Comparison of ENCODE assay signal across 15 cellular contexts in the genomic region with DNA sequence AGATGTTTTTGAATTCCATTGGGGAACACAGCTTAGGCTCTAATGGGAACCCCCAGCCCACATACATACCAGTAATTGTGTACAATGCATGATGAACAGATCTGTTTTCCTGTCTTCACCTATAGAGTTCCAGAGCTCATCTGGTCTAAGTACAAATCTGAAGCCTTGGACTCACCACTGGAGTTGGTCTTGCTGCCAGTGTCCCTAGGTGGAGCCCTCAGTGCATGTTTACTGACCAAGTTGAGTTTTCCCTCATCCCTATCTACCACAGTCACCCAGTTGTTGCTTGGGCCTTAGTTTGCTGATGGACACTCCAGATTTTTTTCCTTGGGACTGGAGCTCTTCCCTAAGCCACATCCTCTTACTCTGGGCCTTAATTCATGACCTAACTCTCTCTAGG.
DNase-seq lines count a peak whose midpoint lies in the region; ATAC-seq, FAIRE-seq and TF ChIP-seq lines count a peak whose summit lies in the region.
"Had no signal": no experiment of that assay in that cellular context is flagged by ENCODE, and none has a peak within 500 bp of the region (broad histone marks: within the 10 kb centered on the region; RNA-seq: fewer than 3 reads in every experiment).

No MANE protein-coding gene starts in this region.

- H2AK5ac ChIP-seq in H1 (ENCODE audit: low read depth, low read length) = no peak overlapping the region

- no peak overlapping the region for H2BK15ac ChIP-seq in H1 (ENCODE audit: low read length)

- CTCF ChIA-PET in H1 (lab: Charles Lee; ENCODE audit: partially characterized antibody) = interaction anchor here (0.6 to 0.9 kb wide), 6 partner anchors 31 to 208 kb away, joined by 3 to 4 read pairs (median 4); no protein-coding TSS in a partner anchor

- no peak overlapping the region for H2BK5ac ChIP-seq in H1 (ENCODE audit: low read depth, low read length)

- peaks cover 14% of the 10 kb centered on the region for H3K4me1 Mint-ChIP-seq in chondrocyte (ENCODE audit: low read depth)

- TF ChIP-seq POLR2A in H1 (IDR thresholded peaks at IDR 0.05; ENCODE audit: control extremely low read depth in 1 of 2, low read depth in 2 of 2, low read length in 2 of 2) (no peak), transverse colon (IDR thresholded peaks at IDR 0.05) (no peak)

- H4K8ac ChIP-seq in H1 (ENCODE audit: extremely low read depth, insufficient read depth, low read length) = no peak overlapping the region

- H2BK20ac ChIP-seq in H1 (ENCODE audit: low read length) = no peak overlapping the region

- no peak overlapping the region for H3K27ac Mint-ChIP-seq in chondrocyte (ENCODE audit: unreplicated experiment)
- H3K27ac Mint-ChIP-seq: memory B cell had no signal

- H3K36me3 ChIP-seq in OCI-LY3 (replicated peaks; ENCODE audit: low read depth, low read length) (no peaks in the 10 kb centered on the region), H1 (ENCODE audit: control insufficient read depth in 2 of 4, insufficient read depth in 4 of 4, low read length in 3 of 4) (no peaks in the 10 kb centered on the region), transverse colon (no peaks in the 10 kb centered on the region)
- H3K36me3 ChIP-seq: spleen had no signal

- peaks cover 10% of the 10 kb centered on the region for H3K4me1 ChIP-seq in OCI-LY3 (ENCODE audit: low read length)
- no peaks in the 10 kb centered on the region for H3K4me1 ChIP-seq in H1 (replicated peaks in 1 of 4; ENCODE audit: control insufficient read depth in 3 of 4, insufficient read depth in 4 of 4, low read length in 3 of 4)
- no peaks in the 10 kb centered on the region for H3K4me1 ChIP-seq in transverse colon

- H3K9ac ChIP-seq in OCI-LY3 (ENCODE audit: low read length) (no peak overlapping the region), H1 (replicated peaks in 1 of 4; ENCODE audit: extremely low read depth in 1 of 4, low read depth in 3 of 4, low read length in 3 of 4) (no peak overlapping the region)

- no peaks in the 10 kb centered on the region for H3K27me3 ChIP-seq in OCI-LY3 (ENCODE audit: low read depth, low read length)
- no peaks in the 10 kb centered on the region for H3K27me3 ChIP-seq in H1 (replicated peaks in 1 of 4; ENCODE audit: control insufficient read depth in 3 of 4, extremely low read depth in 1 of 4, insufficient read depth in 3 of 4, low read length in 3 of 4)
- H3K27me3 ChIP-seq in transverse colon = no peaks in the 10 kb centered on the region
- H3K27me3 ChIP-seq: spleen had no signal

- H3K14ac ChIP-seq in H1 (ENCODE audit: insufficient read length) = no peak overlapping the region

- H3K79me2 ChIP-seq in OCI-LY3 (ENCODE audit: low read length) = no peaks in the 10 kb centered on the region
- H3K79me2 ChIP-seq in H1 (ENCODE audit: control insufficient read depth in 1 of 2, insufficient read depth in 2 of 2, low read length in 2 of 2) = no peaks in the 10 kb centered on the region

- H4K5ac ChIP-seq in H1 (ENCODE audit: insufficient read length, low read depth, low read length) = no peak overlapping the region

- no peak overlapping the region for H2BK12ac ChIP-seq in H1 (ENCODE audit: low read depth, low read length)

- TF ChIP-seq CTCF in OCI-LY3 (IDR thresholded peaks at IDR 0.05; ENCODE audit: low read depth, low read length) = peak; percentile 16; the same call in 1 of the 2 replicates
- no peak for TF ChIP-seq CTCF in H1 (IDR thresholded peaks at IDR 0.05; ENCODE audit: control extremely low read depth in 1 of 3, insufficient read depth in 1 of 3, low read depth in 1 of 3, low read length in 3 of 3)
- TF ChIP-seq CTCF in chondrocyte (IDR thresholded peaks at IDR 0.05) = no peak
- no peak for TF ChIP-seq CTCF in transverse colon (IDR thresholded peaks at IDR 0.05)

- H4K20me1 ChIP-seq in OCI-LY3 (ENCODE audit: insufficient read depth, low read length) = no peaks in the 10 kb centered on the region
- no peaks in the 10 kb centered on the region for H4K20me1 ChIP-seq in H1 (replicated peaks in 1 of 2; ENCODE audit: control insufficient read depth in 1 of 2, insufficient read depth in 2 of 2, low read length in 2 of 2)

- no peak overlapping the region for H3K4me3 Mint-ChIP-seq in chondrocyte (ENCODE audit: unreplicated experiment)
- H3K4me3 Mint-ChIP-seq: memory B cell had no signal

- intact Hi-C loops in transverse colon (cut with DNase I; ENCODE audit: low total_unique reads) = no loop called here

- no peaks in the 10 kb centered on the region for H3K27me3 Mint-ChIP-seq in chondrocyte (ENCODE audit: low read depth)

- no peak overlapping the region for H2AFZ ChIP-seq in OCI-LY3 (ENCODE audit: low read depth, low read length)
- H2AFZ ChIP-seq in H1 (ENCODE audit: low read length) = no peak overlapping the region

- H4K91ac ChIP-seq in H1 (replicated peaks; ENCODE audit: insufficient read length, low read length) = no peak overlapping the region

- H2BK120ac ChIP-seq in H1 (replicated peaks; ENCODE audit: low read depth, low read length) = no peak overlapping the region

- in situ Hi-C loops in transverse colon (cut with MboI; ENCODE audit: low pct_ligation_motif_present in 1 of 4, low pct_unique_long_range_greater_than_20kb in 1 of 4, low sequenced_read_pairs in 3 of 4) = no loop called here

- no peaks in the 10 kb centered on the region for H3K9me3 Mint-ChIP-seq in chondrocyte (ENCODE audit: low read depth)
- H3K9me3 Mint-ChIP-seq: memory B cell had no signal

- no peak overlapping the region for H3K23ac ChIP-seq in H1 (ENCODE audit: insufficient read length)

- no peak overlapping the region for H3K4me2 ChIP-seq in OCI-LY3 (ENCODE audit: low read length)
- H3K4me2 ChIP-seq in H1 (ENCODE audit: insufficient read depth in 1 of 2, low read depth in 2 of 2, low read length in 2 of 2) = no peak overlapping the region

- H3K9me3 ChIP-seq in OCI-LY3 (ENCODE audit: insufficient read depth, low read length) (no peaks in the 10 kb centered on the region), H1 (ENCODE audit: insufficient read depth in 2 of 2, low read depth in 1 of 2, low read length in 1 of 2) (no peaks in the 10 kb centered on the region), transverse colon (no peaks in the 10 kb centered on the region)
- H3K9me3 ChIP-seq: spleen had no signal

- DNase-seq in NCI-H510A treated with DMSO at 0.1 percent for 48 hours (lab: John Stamatoyannopoulos, UW) = peak; percentile 11
- DNase-seq in NCI-H510A (lab: John Stamatoyannopoulos, UW) = no peak
- no peak for DNase-seq in H1 (ENCODE audit: low read depth in 1 of 2, low spot score in 2 of 2)
- peak; percentile 12 for DNase-seq in renal cortical epithelial cell (ENCODE audit: low read depth)
- DNase-seq in chondrocyte (ENCODE audit: low spot score) = no peak
- DNase-seq in transverse colon = no peak
- DNase-seq: 8988T; activated CD4-positive, alpha-beta T cell treated with anti-CD3 and anti-CD28 coated beads for 48 hours; DMS 273 treated with DMSO at 0.1 percent for 48 hours; NCI-H1694 treated with DMSO at 0.1 percent for 48 hours; occipital lobe; spleen had no signal

- H3K4me3 ChIP-seq in OCI-LY3 (ENCODE audit: low read length) (no peak overlapping the region), H1 (ENCODE audit: extremely low read depth in 1 of 4, insufficient read depth in 2 of 4, low read depth in 3 of 4, low read length in 4 of 4) (no peak overlapping the region), transverse colon (no peak overlapping the region)
- H3K4me3 ChIP-seq: spleen had no signal

- no peaks in the 10 kb centered on the region for H3K79me1 ChIP-seq in H1 (ENCODE audit: low read depth, low read length)

- no peak overlapping the region for H3K56ac ChIP-seq in H1 (replicated peaks; ENCODE audit: insufficient read length, low read depth, low read length)

- no peak overlapping the region for H3K18ac ChIP-seq in H1 (ENCODE audit: extremely low read depth, low read length)

- TF ChIP-seq RAD21 in H1 (IDR thresholded peaks at IDR 0.05 in 1 of 2, conservative IDR thresholded peaks at IDR 0.05 in 1 of 2; ENCODE audit: low read depth in 2 of 2, low read length in 2 of 2) = peak; percentile 12 to 31; a peak in 3 of 4 replicates

- TF ChIP-seq EP300 in H1 (IDR thresholded peaks at IDR 0.05; ENCODE audit: borderline replicate concordance in 1 of 2, low read depth in 2 of 2, low read length in 2 of 2) (no peak), transverse colon (IDR thresholded peaks at IDR 0.05; ENCODE audit: low read depth) (no peak)

- no peaks in the 10 kb centered on the region for H3K36me3 Mint-ChIP-seq in chondrocyte (ENCODE audit: low read depth)
- H3K36me3 Mint-ChIP-seq: memory B cell had no signal

- H3K27ac ChIP-seq in OCI-LY3 (ENCODE audit: low read length) (no peak overlapping the region), H1 (ENCODE audit: low read depth, low read length) (no peak overlapping the region), transverse colon (no peak overlapping the region)
- H3K27ac ChIP-seq: spleen had no signal

- no peak for FAIRE-seq in H1 (lab: Jason Lieb, UNC)

- ATAC-seq in GM21515 (IDR thresholded peaks at IDR 0.05; ENCODE audit: unreplicated experiment) = no peak

- POLR2A ChIA-PET in H1 (lab: Charles Lee; ENCODE audit: partially characterized antibody) = no interaction called here

- no peak overlapping the region for H3K4ac ChIP-seq in H1 (replicated peaks; ENCODE audit: insufficient read length, low read depth, low read length)

- H3K23me2 ChIP-seq in H1 (ENCODE audit: low read depth, low read length) = no peaks in the 10 kb centered on the region

TF ChIP-seq in H1, 55 proteins besides CTCF, POLR2A, EP300 and RAD21 (continues in another document):
- TF ChIP-seq PHF8 (conservative IDR thresholded peaks at IDR 0.05; ENCODE audit: low read depth, low read length) (no peak), SAP30 (IDR thresholded peaks at IDR 0.05; ENCODE audit: insufficient read depth, insufficient replicate concordance, low read length) (no peak), BCL11A (IDR thresholded peaks at IDR 0.05; ENCODE audit: low read depth in 2 of 2, low read length in 2 of 2) (no peak), SUZ12 (IDR thresholded peaks at IDR 0.05; ENCODE audit: low read length) (no peak), CHD1 (IDR thresholded peaks at IDR 0.05; ENCODE audit: low read depth, low read length) (no peak), ASH2L (IDR thresholded peaks at IDR 0.05; ENCODE audit: low read length) (no peak), KDM5A (IDR thresholded peaks at IDR 0.05; ENCODE audit: low read length) (no peak), TCF12 (IDR thresholded peaks at IDR 0.05; ENCODE audit: low read depth, low read length) (no peak), SRF (IDR thresholded peaks at IDR 0.05; ENCODE audit: low read depth, low read length) (no peak), CEBPB (IDR thresholded peaks at IDR 0.05; ENCODE audit: low read depth, low read length) (no peak), YY1 (IDR thresholded peaks at IDR 0.05; ENCODE audit: low read depth, low read length) (no peak), E2F6 (IDR thresholded peaks at IDR 0.05) (no peak), SP1 (IDR thresholded peaks at IDR 0.05; ENCODE audit: low read depth, low read length) (no peak)

Comparison
In these comparisons a context has a peak if more than half of its experiments do, and no peak if none do; other contexts are left out.
1. DNase-seq: peak in NCI-H510A treated with DMSO at 0.1 percent for 48 hours (single experiment) and renal cortical epithelial cell (single experiment); none in NCI-H510A (single experiment), H1 (0 of 2), chondrocyte (single experiment) and transverse colon (single experiment).